ENCODE assay signal across 8 cellular contexts in the genomic region with DNA sequence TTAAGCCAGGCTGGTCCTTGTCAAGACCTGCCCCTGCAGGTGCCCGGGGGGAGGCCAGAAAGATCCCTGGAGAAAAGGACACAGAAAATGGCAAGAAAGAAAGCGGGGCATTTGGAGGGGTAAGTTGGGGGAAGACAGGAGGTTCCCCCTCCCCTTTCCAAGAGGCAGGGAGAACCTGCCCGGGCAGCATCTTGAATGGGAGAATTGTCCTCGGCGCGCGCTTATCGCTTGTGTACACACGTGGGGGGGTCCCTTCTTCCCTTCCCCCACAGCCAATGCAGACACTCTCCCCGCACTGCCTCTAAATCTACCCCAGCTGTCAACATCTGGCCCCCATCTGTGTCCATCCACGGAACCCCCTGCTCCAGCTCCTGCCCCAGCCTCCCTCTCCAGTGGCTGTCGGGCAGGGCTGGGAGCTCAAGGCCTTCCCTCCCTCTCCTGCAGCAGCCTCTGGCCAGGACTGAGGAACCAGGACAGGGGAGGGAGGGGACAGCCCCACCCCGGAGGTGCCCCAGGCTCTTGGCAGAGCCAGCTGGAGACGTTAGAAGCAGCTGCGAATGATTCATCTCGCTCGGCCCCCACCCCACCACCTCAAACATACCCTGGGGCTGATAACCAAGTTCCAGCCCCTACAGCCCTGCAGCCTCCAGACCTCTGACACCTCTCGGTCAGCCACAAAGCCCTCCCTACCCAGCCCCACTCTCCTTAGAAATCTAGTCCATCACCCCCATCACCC. TPM values are rescaled to one million over a fixed set of nuclear protein-coding genes. Genes with fewer than 3 reads are reported as not detected.
DNase-seq lines count a peak whose midpoint lies in the region; ATAC-seq and TF ChIP-seq lines count a peak whose summit lies in the region.

No MANE protein-coding gene starts in this region.

- no peak for ATAC-seq in activated naive CD8-positive, alpha-beta T cell treated with anti-CD3 and anti-CD28 coated beads, Interleukin-2, amount 50 U/mL, for 24 hours

- TF ChIP-seq CTCF in cardiac fibroblast (IDR thresholded peaks at IDR 0.05; ENCODE audit: low read depth, low read length) (no peak), GM13977 (IDR thresholded peaks at IDR 0.05; ENCODE audit: extremely low read depth, insufficient read depth, missing control alignments) (no peak)

- H3K36me3 Mint-ChIP-seq in activated naive CD8-positive, alpha-beta T cell treated with anti-CD3 and anti-CD28 coated beads, Interleukin-2, amount 50 U/mL, for 24 hours (ENCODE audit: low read depth), result no peaks in the 10 kb centered on the region

- peaks cover 7% of the 10 kb centered on the region for H3K27me3 Mint-ChIP-seq in activated naive CD8-positive, alpha-beta T cell treated with anti-CD3 and anti-CD28 coated beads, Interleukin-2, amount 50 U/mL, for 24 hours

- H3K27ac Mint-ChIP-seq in activated naive CD8-positive, alpha-beta T cell treated with anti-CD3 and anti-CD28 coated beads, Interleukin-2, amount 50 U/mL, for 24 hours, result no peak overlapping the region

- DNase-seq in Caki2 (ENCODE audit: low read depth) (peak; percentile 88), NCI-H1105 (lab: John Stamatoyannopoulos, UW) (peak; percentile 90), cardiac fibroblast (ENCODE audit: low read depth in 2 of 2) (peak; percentile 61 to 82), mucosa of gallbladder (ENCODE audit: low spot score) (peak; percentile 86), activated T-cell treated with anti-CD3 and anti-CD28 coated beads for 4 hours (no peak), DMS114 treated with DMSO at 0.1 percent for 48 hours (lab: John Stamatoyannopoulos, UW; ENCODE audit: unreplicated experiment) (no peak), GM13977 (ENCODE audit: low spot score) (no peak)
- DNase-seq in activated naive CD8-positive, alpha-beta T cell treated with anti-CD3 and anti-CD28 coated beads, Interleukin-2, amount 50 U/mL, for 24 hours, result no peak

- peaks cover 9% of the 10 kb centered on the region for H3K4me1 Mint-ChIP-seq in activated naive CD8-positive, alpha-beta T cell treated with anti-CD3 and anti-CD28 coated beads, Interleukin-2, amount 50 U/mL, for 24 hours

- H3K4me3 ChIP-seq in cardiac fibroblast (replicated peaks in 1 of 2; ENCODE audit: low read depth in 2 of 2, low read length in 2 of 2), result no peak overlapping the region

- H3K4me3 Mint-ChIP-seq in activated naive CD8-positive, alpha-beta T cell treated with anti-CD3 and anti-CD28 coated beads, Interleukin-2, amount 50 U/mL, for 24 hours, result no peak overlapping the region

- H3K9me3 Mint-ChIP-seq in activated naive CD8-positive, alpha-beta T cell treated with anti-CD3 and anti-CD28 coated beads, Interleukin-2, amount 50 U/mL, for 24 hours, result no peaks in the 10 kb centered on the region

- in situ Hi-C loops in Caki2 (cut with HindIII; ENCODE audit: low pct_unique_long_range_greater_than_20kb, low sequenced_read_pairs), result no loop called here
- in situ Hi-C loops in GM13977 (cut with MboI; ENCODE audit: low pct_unique_long_range_greater_than_20kb, low sequenced_read_pairs, unreplicated experiment), result no loop called here

RNA-seq across cellular contexts. Expression of a gene that starts 25.3 kb away (rescaled TPM):
- total RNA-seq in Caki2 (2014; rRNA removed; shearing (Covaris generic); ENCODE audit: low replicate concordance), result 31.9 and 43.6 TPM in 2 replicates
- total RNA-seq in mucosa of gallbladder, result 165 TPM

RNA-seq across cellular contexts. Expression of a gene that starts 50.5 kb away (rescaled TPM):
- 16.5 and 19.8 TPM in 2 replicates for total RNA-seq in Caki2 (2014; rRNA removed; shearing (Covaris generic); ENCODE audit: low replicate concordance)
- 76.1 TPM for total RNA-seq in mucosa of gallbladder

Comparison
In these comparisons a context has a peak if more than half of its experiments do, and no peak if none do; other contexts are left out.
1. DNase-seq: peak in Caki2 (single experiment), NCI-H1105 (single experiment), cardiac fibroblast (2 of 2) and mucosa of gallbladder (single experiment); none in activated T-cell treated with anti-CD3 and anti-CD28 coated beads for 4 hours (single experiment), DMS114 treated with DMSO at 0.1 percent for 48 hours (single experiment), activated naive CD8-positive, alpha-beta T cell treated with anti-CD3 and anti-CD28 coated beads, Interleukin-2, amount 50 U/mL, for 24 hours (single experiment) and GM13977 (single experiment).